In the genomic region with DNA sequence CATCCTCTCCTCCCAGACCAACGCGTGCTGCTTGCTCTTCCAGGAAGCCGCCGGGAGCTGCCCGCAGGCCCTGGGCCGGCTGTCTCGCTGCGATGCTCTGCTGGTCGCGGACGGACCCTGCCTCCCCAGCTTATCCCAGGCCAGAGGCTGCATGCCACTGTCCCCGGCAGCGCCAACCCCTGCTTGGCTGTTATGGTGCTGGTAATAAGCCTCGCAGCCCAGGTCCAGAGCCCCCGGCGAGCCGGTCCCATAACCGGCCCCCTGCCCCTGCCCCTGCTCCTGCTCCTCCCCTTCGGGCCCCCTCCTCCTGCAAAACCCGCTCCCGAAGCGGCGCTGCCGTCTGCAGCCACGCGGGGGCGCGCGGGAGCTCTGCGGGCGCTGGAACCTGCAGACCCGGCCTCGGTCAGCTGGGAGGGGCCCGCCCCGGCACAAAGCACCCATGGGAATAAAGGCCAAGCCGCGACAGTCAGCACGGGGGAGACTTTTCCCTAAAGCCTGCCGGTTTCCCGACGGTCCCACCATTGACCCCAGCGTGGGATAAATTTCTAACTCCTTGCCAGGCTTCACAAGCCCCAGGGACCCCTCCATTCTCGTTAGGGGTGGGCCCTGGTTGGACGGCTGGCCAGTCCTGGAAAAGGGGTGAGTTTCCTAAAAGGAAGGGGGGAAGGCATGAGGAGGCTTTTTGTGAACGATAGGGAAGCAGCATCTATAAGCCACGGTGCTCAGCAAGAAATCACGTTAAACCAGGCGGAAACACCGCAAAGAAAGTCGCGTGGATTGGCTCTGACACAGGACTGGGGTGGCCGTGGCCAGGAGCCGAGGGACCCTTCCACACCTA, we compare ENCODE assay signal across 8 cellular contexts. TPM values are rescaled to one million over a fixed set of nuclear protein-coding genes. Genes with fewer than 3 reads are reported as not detected.
A peak's percentile ranks its signal among the peaks of the same experiment; 100 is the strongest.
DNase-seq lines count a peak whose midpoint lies in the region; ATAC-seq, FAIRE-seq and TF ChIP-seq lines count a peak whose summit lies in the region.

No MANE protein-coding gene starts in this region.

- peak; percentile 90 to 98 (median 95) for TF ChIP-seq CTCF in heart right ventricle (IDR thresholded peaks at IDR 0.05)

- intact Hi-C loops in heart right ventricle (cut with DNase I), result loop anchor here in 7 of 10 donors (5.0 to 10.0 kb wide), 8 partner anchors 35 to 253 kb away; a partner anchor contains a TSS
- intact Hi-C loops in posterior cingulate gyrus (cut with DNase I), result loop anchor here (5.0 kb wide), 1 partner anchor 245 kb away; no protein-coding TSS in a partner anchor

- peaks cover 3 to 20% (median 8%) of the 10 kb centered on the region in 9 donors for H3K4me1 ChIP-seq in heart right ventricle

- H3K9me3 ChIP-seq in MG63, result no peaks in the 10 kb centered on the region
- no peaks in the 10 kb centered on the region for H3K9me3 ChIP-seq in heart right ventricle

- no peaks in the 10 kb centered on the region for H3K9me3 Mint-ChIP-seq in activated naive CD8-positive, alpha-beta T cell treated with anti-CD3 and anti-CD28 coated beads for 36 hours

- peaks cover 5% of the 10 kb centered on the region for H3K4me1 Mint-ChIP-seq in activated naive CD8-positive, alpha-beta T cell treated with anti-CD3 and anti-CD28 coated beads for 36 hours

- 10 to 12% methylated on average over 53 of the region's 53 CpGs for WGBS in heart right ventricle, 2 donors

- TF ChIP-seq POLR2A in GM18505 (IDR thresholded peaks at IDR 0.05; ENCODE audit: borderline replicate concordance, extremely low read depth, insufficient read depth, insufficient read length), result no peak

- DNase-seq in DMS79 (lab: John Stamatoyannopoulos, UW), result peak; percentile 28
- DNase-seq in MG63, result peak; percentile 73
- DNase-seq in SKM-1 (lab: John Stamatoyannopoulos, UW; ENCODE audit: unreplicated experiment), result peak; percentile 5
- peak; percentile 76 for DNase-seq in activated naive CD8-positive, alpha-beta T cell treated with anti-CD3 and anti-CD28 coated beads for 36 hours
- DNase-seq in heart right ventricle, result peak; percentile 68 to 80
- DNase-seq in posterior cingulate gyrus, result peak; percentile 35 to 97 (median 82)
- peak; percentile 93 for DNase-seq in urothelium cell line (ENCODE audit: low spot score)

- ATAC-seq in heart right ventricle (peak; percentile 56 to 76 (median 71)), GM18505 (IDR thresholded peaks at IDR 0.05; ENCODE audit: unreplicated experiment) (no peak)

- peaks cover 41% of the 10 kb centered on the region for H3K27me3 Mint-ChIP-seq in activated naive CD8-positive, alpha-beta T cell treated with anti-CD3 and anti-CD28 coated beads for 36 hours

- no peak for FAIRE-seq in urothelium cell line (lab: Jason Lieb, UNC)

- H3K4me3 ChIP-seq in MG63 (no peak overlapping the region), heart right ventricle (peak overlapping the region in 5 of 10 donors; percentile 11 to 31 (median 17))

- H3K27ac Mint-ChIP-seq in activated naive CD8-positive, alpha-beta T cell treated with anti-CD3 and anti-CD28 coated beads for 36 hours, result no peak overlapping the region

- H3K27me3 ChIP-seq in MG63 (peaks cover 19% of the 10 kb centered on the region), heart right ventricle (peaks cover 20 to 82% (median 72%) of the 10 kb centered on the region in 7 donors)

- H3K36me3 Mint-ChIP-seq in activated naive CD8-positive, alpha-beta T cell treated with anti-CD3 and anti-CD28 coated beads for 36 hours, result no peaks in the 10 kb centered on the region

- H3K4me3 Mint-ChIP-seq in activated naive CD8-positive, alpha-beta T cell treated with anti-CD3 and anti-CD28 coated beads for 36 hours, result no peak overlapping the region

- H3K27ac ChIP-seq in heart right ventricle, result no peak overlapping the region

- H3K36me3 ChIP-seq in MG63 (no peaks in the 10 kb centered on the region), heart right ventricle (no peaks in the 10 kb centered on the region)

RNA-seq across cellular contexts. Expression of a gene that starts 11.2 kb away (rescaled TPM):
- total RNA-seq in MG63 (2014; rRNA removed; shearing (Covaris generic); ENCODE audit: low replicate concordance), result not detected in 2 replicates
- not detected for total RNA-seq in activated naive CD8-positive, alpha-beta T cell treated with anti-CD3 and anti-CD28 coated beads for 36 hours
- total RNA-seq in heart right ventricle, result not detected
- not detected for polyA plus RNA-seq in heart right ventricle

RNA-seq across cellular contexts. Expression of a gene that starts 36.0 kb away (rescaled TPM):
- total RNA-seq in MG63 (2014; rRNA removed; shearing (Covaris generic); ENCODE audit: low replicate concordance), result 14.1 and 17.1 TPM in 2 replicates
- total RNA-seq in activated naive CD8-positive, alpha-beta T cell treated with anti-CD3 and anti-CD28 coated beads for 36 hours, result 1 to 10 TPM; 5.2 to 5.4 TPM
- 1 to 10 TPM; 1.5 to 3.9 (median 2.7) TPM for total RNA-seq in heart right ventricle
- polyA plus RNA-seq in heart right ventricle, result 1 to 10 TPM; 2.9 to 7.1 TPM

RNA-seq across cellular contexts. Expression of a gene that starts 54.9 kb away (rescaled TPM):
- 7.7 and 15.7 TPM in 2 replicates for total RNA-seq in MG63 (2014; rRNA removed; shearing (Covaris generic); ENCODE audit: low replicate concordance)
- total RNA-seq in activated naive CD8-positive, alpha-beta T cell treated with anti-CD3 and anti-CD28 coated beads for 36 hours, result 1 to 10 TPM; 3.5 to 4.1 TPM
- total RNA-seq in heart right ventricle, result 1 to 10 TPM; 4.3 to 9.3 (median 5.6) TPM
- 1 to 10 TPM; 2.2 to 4.1 TPM for polyA plus RNA-seq in heart right ventricle

Comparison
In these comparisons a context has a peak if more than half of its experiments do, and no peak if none do; other contexts are left out.
1. DNase-seq: peak in every context shown above with its lines; median percentile 93 in urothelium cell line; 82 in posterior cingulate gyrus; 76 in activated naive CD8-positive, alpha-beta T cell treated with anti-CD3 and anti-CD28 coated beads for 36 hours; 74 in heart right ventricle; 73 in MG63; 28 in DMS79; 5 in SKM-1.